Comparison of ENCODE assay signal across 8 cellular contexts in the genomic region with DNA sequence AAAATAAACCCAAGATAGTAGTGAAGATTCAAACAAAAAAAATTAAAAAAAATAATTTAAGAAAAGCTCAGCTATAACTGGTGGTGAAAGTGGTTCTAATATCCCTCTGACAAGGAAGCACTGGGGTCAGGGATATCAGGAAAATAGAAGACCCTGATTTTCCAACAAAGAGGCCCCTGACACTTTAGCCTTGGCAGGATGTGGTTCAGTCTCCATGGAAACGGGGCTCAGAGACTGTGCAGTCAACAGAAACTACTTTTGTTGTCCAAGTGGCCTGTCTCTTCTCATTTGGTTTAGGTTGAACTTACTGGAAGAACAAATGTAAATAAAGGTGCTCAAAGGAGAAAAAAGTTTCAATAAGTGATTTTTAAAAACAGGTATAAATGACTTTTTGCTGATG. TPM values are rescaled to one million over a fixed set of nuclear protein-coding genes. Genes with fewer than 3 reads are reported as not detected.
DNase-seq lines count a peak whose midpoint lies in the region; ATAC-seq and TF ChIP-seq lines count a peak whose summit lies in the region.

No MANE protein-coding gene starts in this region.

- H3K27me3 ChIP-seq in left ventricle myocardium inferior (ENCODE audit: low read depth) (no peaks in the 10 kb centered on the region), heart left ventricle (no peaks in the 10 kb centered on the region)

- CTCF ChIA-PET in HEK293T (lab: Yijun Ruan, JAX), result no interaction called here

- intact Hi-C loops in left ventricle myocardium inferior (cut with micrococcal nuclease), result no loop called here
- intact Hi-C loops in heart left ventricle (cut with DNase I), result no loop called here

- POLR2A ChIA-PET in HEK293T (lab: Yijun Ruan, JAX), result no interaction called here

- WGBS in heart left ventricle, 4 donors, result 36 to 71% (median 43%) methylated on average over 1 of the region's 1 CpG

- H3K9me3 ChIP-seq in left ventricle myocardium inferior (replicated peaks) (no peaks in the 10 kb centered on the region), heart left ventricle (no peaks in the 10 kb centered on the region)

- no peak for TF ChIP-seq CTCF in left ventricle myocardium inferior (IDR thresholded peaks at IDR 0.05; ENCODE audit: borderline replicate concordance)
- TF ChIP-seq CTCF in heart left ventricle (IDR thresholded peaks at IDR 0.05), result no peak
- TF ChIP-seq CTCF in omental fat pad (IDR thresholded peaks at IDR 0.05), result no peak

- H3K4me1 ChIP-seq in left ventricle myocardium inferior (peaks cover 8% of the 10 kb centered on the region), heart left ventricle (peaks cover 0 to 12% (median 4%) of the 10 kb centered on the region in 12 donors)

- H3K4me3 ChIP-seq in left ventricle myocardium inferior (no peak overlapping the region), heart left ventricle (no peak overlapping the region)

- ATAC-seq in heart left ventricle, result no peak
- peak; percentile 43 for ATAC-seq in stimulated activated naive CD8-positive, alpha-beta T cell treated with anti-CD3 and anti-CD28 coated beads, Interleukin-15, Interleukin-2, amounts not matched to agents 100 U/mL and 50 U/mL, for 24 hours
- no peak for ATAC-seq in omental fat pad (ENCODE audit: low FRiP score)
- ATAC-seq in GM18870 (IDR thresholded peaks at IDR 0.05; ENCODE audit: unreplicated experiment), result no peak

- DNase-seq in left ventricle myocardium inferior (no peak), heart left ventricle (no peak), hepatic stellate cell (ENCODE audit: low spot score) (peak; percentile 31), omental fat pad (ENCODE audit: low spot score) (no peak), HEK293T (ENCODE audit: extremely low spot score) (no peak)
- peak; percentile 16 to 18 for DNase-seq in activated CD4-positive, alpha-beta T cell treated with anti-CD3 and anti-CD28 coated beads for 4 hours
- DNase-seq in stimulated activated naive CD8-positive, alpha-beta T cell treated with anti-CD3 and anti-CD28 coated beads, Interleukin-15, Interleukin-2, amounts not matched to agents 100 U/mL and 50 U/mL, for 24 hours, result peak; percentile 33

- H3K36me3 ChIP-seq in left ventricle myocardium inferior (peaks cover 90% of the 10 kb centered on the region), heart left ventricle (peaks cover 0 to 100% (median 97%) of the 10 kb centered on the region in 9 donors)

- no peak for TF ChIP-seq POLR2A in heart left ventricle (IDR thresholded peaks at IDR 0.05)

- H3K27ac ChIP-seq in left ventricle myocardium inferior (replicated peaks) (peak overlapping the region; percentile 8), heart left ventricle (peak overlapping the region in 5 of 12 donors; percentile 21 to 55 (median 29))

TF ChIP-seq in HEK293T, 16 proteins besides CTCF, POLR2A, EP300 and RAD21:
- TF ChIP-seq SP1 (IDR thresholded peaks at IDR 0.05) (no peak), TARDBP (IDR thresholded peaks at IDR 0.05) (no peak), NFRKB (IDR thresholded peaks at IDR 0.05) (no peak), ZNF384 (IDR thresholded peaks at IDR 0.05) (no peak), ELF4 (IDR thresholded peaks at IDR 0.05) (no peak), L3MBTL2 (conservative IDR thresholded peaks at IDR 0.05) (no peak)
- TF ChIP-seq, protein P1, sequence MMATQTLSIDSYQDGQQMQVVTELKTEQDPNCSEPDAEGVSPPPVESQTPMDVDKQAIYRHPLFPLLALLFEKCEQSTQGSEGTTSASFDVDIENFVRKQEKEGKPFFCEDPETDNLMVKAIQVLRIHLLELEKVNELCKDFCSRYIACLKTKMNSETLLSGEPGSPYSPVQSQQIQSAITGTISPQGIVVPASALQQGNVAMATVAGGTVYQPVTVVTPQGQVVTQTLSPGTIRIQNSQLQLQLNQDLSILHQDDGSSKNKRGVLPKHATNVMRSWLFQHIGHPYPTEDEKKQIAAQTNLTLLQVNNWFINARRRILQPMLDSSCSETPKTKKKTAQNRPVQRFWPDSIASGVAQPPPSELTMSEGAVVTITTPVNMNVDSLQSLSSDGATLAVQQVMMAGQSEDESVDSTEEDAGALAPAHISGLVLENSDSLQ (IDR thresholded peaks at IDR 0.05), result no peak
TF ChIP-seq in HEK293T: peak in this region for 0.

RNA-seq across cellular contexts. Expression of a gene that starts 27.2 kb away (rescaled TPM):
- 12.2 TPM for total RNA-seq in left ventricle myocardium inferior
- total RNA-seq in heart left ventricle, result 10 to 100 TPM; 11.2 to 19.3 (median 15.8) TPM
- polyA plus RNA-seq in heart left ventricle, result 10 to 100 TPM in 1 of 2 donors, 1 to 10 TPM in 1; 5.7 to 15.1 TPM
- 10 to 100 TPM; 26.6 to 50.8 (median 32.9) TPM for total RNA-seq in omental fat pad

RNA-seq across cellular contexts. Expression of a gene that starts 38.0 kb away (rescaled TPM):
- total RNA-seq in left ventricle myocardium inferior (2.3 TPM), heart left ventricle (1 to 10 TPM in 8 of 9 donors, under 1 TPM in 1; 0.74 to 6.3 (median 2.2) TPM), omental fat pad (10 to 100 TPM in 1 of 4 donors, 1 to 10 TPM in 3; 5.8 to 11.5 (median 7.6) TPM)
- polyA plus RNA-seq in heart left ventricle, result 1 to 10 TPM; 1.0 to 1.4 TPM

RNA-seq across cellular contexts. Expression of a gene that starts 53.4 kb away (rescaled TPM):
- total RNA-seq in left ventricle myocardium inferior, result 8.9 TPM
- total RNA-seq in heart left ventricle, result 10 to 100 TPM in 4 of 9 donors, 1 to 10 TPM in 5; 6.2 to 16.7 (median 9.8) TPM
- 10 to 100 TPM in 1 of 2 donors, 1 to 10 TPM in 1; 3.2 to 11.2 TPM for polyA plus RNA-seq in heart left ventricle
- 10 to 100 TPM; 31.3 to 50.9 (median 36.9) TPM for total RNA-seq in omental fat pad

Comparison
In these comparisons a context has a peak if more than half of its experiments do, and no peak if none do; other contexts are left out.
1. DNase-seq: peak in activated CD4-positive, alpha-beta T cell treated with anti-CD3 and anti-CD28 coated beads for 4 hours (2 of 2), hepatic stellate cell (single experiment) and stimulated activated naive CD8-positive, alpha-beta T cell treated with anti-CD3 and anti-CD28 coated beads, Interleukin-15, Interleukin-2, amounts not matched to agents 100 U/mL and 50 U/mL, for 24 hours (single experiment); none in left ventricle myocardium inferior (single experiment), heart left ventricle (0 of 5), omental fat pad (single experiment) and HEK293T (single experiment).